Comparison of ENCODE assay signal across 1 cellular context in the genomic region with DNA sequence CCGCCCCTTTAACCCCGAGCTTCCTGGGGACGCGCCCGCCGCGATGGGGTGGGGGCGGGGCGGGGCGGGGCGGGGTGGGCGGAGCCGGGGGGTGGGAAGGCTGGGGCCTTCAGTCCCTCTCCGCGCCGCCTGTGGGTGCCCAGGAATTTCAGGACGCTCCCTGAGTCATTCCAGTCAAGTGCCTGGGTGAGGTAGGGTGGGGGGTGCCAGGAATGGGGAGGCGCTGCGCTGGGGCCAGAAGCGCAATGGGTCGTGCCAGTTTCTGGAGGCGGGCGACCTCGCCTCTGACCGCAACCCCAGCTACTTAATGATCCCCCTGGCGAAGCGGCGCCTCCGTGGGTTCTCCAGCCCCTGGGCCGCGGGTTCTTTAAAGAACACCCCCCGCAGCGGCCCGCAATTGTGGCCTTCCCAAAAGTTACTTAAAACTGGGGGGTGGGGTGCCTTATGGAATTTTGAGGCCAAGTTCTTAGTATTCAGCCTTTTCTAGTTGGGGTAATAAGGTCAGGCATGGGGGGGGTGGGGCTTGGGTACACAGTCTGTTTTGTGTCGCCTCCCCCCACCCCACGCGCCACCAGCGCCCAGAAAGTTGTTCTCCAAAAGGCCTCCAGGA.
TF ChIP-seq lines count a peak whose summit lies in the region.

No MANE protein-coding gene starts in this region.

TF ChIP-seq in K562, 482 proteins besides CTCF, POLR2A, EP300 and RAD21 (continued from another document):
- no peak for TF ChIP-seq NR2C2 (CRISPR knock-in tag; IDR thresholded peaks at IDR 0.05)
- TF ChIP-seq NR2C2 (tag; IDR thresholded peaks at IDR 0.05): peak; percentile 4; the same call in 1 of the 2 replicates
- TF ChIP-seq, protein P1, sequence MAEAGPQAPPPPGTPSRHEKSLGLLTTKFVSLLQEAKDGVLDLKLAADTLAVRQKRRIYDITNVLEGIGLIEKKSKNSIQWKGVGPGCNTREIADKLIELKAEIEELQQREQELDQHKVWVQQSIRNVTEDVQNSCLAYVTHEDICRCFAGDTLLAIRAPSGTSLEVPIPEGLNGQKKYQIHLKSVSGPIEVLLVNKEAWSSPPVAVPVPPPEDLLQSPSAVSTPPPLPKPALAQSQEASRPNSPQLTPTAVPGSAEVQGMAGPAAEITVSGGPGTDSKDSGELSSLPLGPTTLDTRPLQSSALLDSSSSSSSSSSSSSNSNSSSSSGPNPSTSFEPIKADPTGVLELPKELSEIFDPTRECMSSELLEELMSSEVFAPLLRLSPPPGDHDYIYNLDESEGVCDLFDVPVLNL (CRISPR knock-in tag; IDR thresholded peaks at IDR 0.05; ENCODE audit: low read depth): 0 out of 2 replicates have a peak, but pooled peaks have one; percentile 5
- TF ChIP-seq MAFK (IDR thresholded peaks at IDR 0.05; ENCODE audit: low read length): no peak
- TF ChIP-seq, protein P2, sequence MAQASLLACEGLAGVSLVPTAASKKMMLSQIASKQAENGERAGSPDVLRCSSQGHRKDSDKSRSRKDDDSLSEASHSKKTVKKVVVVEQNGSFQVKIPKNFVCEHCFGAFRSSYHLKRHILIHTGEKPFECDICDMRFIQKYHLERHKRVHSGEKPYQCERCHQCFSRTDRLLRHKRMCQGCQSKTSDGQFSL (CRISPR knock-in tag; IDR thresholded peaks at IDR 0.05): peak; percentile 92
- TF ChIP-seq, protein P2 (tag; IDR thresholded peaks at IDR 0.05): peak in 1 of 2 experiments; percentile 65; a peak in 1 of 4 replicates
- TF ChIP-seq TBP (optimal IDR thresholded peaks at IDR 0.05; ENCODE audit: low read depth, low read length): peak; percentile 33
- peak; percentile 85; the same call in 1 of the 2 replicates for TF ChIP-seq BRD4 (IDR thresholded peaks at IDR 0.05)
- no peak for TF ChIP-seq CBX3 (IDR thresholded peaks at IDR 0.05; ENCODE audit: borderline replicate concordance in 1 of 2, low read length in 2 of 2)
- TF ChIP-seq EP400 (IDR thresholded peaks at IDR 0.05): 0 out of 2 replicates have a peak, but pooled peaks have one; percentile 23
- no peak for TF ChIP-seq ZNF445 (CRISPR knock-in tag; IDR thresholded peaks at IDR 0.05; ENCODE audit: low read depth)
- TF ChIP-seq ADNP (tag; IDR thresholded peaks at IDR 0.05): no peak
- TF ChIP-seq NONO (IDR thresholded peaks at IDR 0.05; ENCODE audit: low read depth in 2 of 2, low read length in 1 of 2): peak in 1 of 2 experiments; percentile 27; a peak in 1 of 4 replicates
- TF ChIP-seq MYNN (IDR thresholded peaks at IDR 0.05): peak; percentile 63
- TF ChIP-seq MYNN (CRISPR knock-in tag; IDR thresholded peaks at IDR 0.05): no peak
- TF ChIP-seq PHF8 (IDR thresholded peaks at IDR 0.05; ENCODE audit: borderline replicate concordance, low read length): peak; percentile 28; the same call in 1 of the 2 replicates
- TF ChIP-seq, protein P3, sequence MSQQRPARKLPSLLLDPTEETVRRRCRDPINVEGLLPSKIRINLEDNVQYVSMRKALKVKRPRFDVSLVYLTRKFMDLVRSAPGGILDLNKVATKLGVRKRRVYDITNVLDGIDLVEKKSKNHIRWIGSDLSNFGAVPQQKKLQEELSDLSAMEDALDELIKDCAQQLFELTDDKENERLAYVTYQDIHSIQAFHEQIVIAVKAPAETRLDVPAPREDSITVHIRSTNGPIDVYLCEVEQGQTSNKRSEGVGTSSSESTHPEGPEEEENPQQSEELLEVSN (IDR thresholded peaks at IDR 0.05; ENCODE audit: borderline replicate concordance in 1 of 2, extremely low read depth in 1 of 2, insufficient read depth in 1 of 2, insufficient read length in 1 of 2, low read depth in 1 of 2, low read length in 1 of 2, poor library complexity in 1 of 2, severe bottlenecking in 1 of 2): peak in 1 of 2 experiments; percentile 2
- peak; percentile 25; the same call in 1 of the 2 replicates for TF ChIP-seq POLR2AphosphoS5 (IDR thresholded peaks at IDR 0.05; ENCODE audit: control insufficient read depth, insufficient read depth, low read depth, low read length)
- peak; percentile 52; the same call in 1 of the 2 replicates for TF ChIP-seq NFRKB (IDR thresholded peaks at IDR 0.05; ENCODE audit: low read depth)
- peak; percentile 20 for TF ChIP-seq PRPF4 (IDR thresholded peaks at IDR 0.05; ENCODE audit: insufficient read depth, low read depth, low read length, poor library complexity, severe bottlenecking)
